ENCODE assay signal across 26 cellular contexts in the genomic region with DNA sequence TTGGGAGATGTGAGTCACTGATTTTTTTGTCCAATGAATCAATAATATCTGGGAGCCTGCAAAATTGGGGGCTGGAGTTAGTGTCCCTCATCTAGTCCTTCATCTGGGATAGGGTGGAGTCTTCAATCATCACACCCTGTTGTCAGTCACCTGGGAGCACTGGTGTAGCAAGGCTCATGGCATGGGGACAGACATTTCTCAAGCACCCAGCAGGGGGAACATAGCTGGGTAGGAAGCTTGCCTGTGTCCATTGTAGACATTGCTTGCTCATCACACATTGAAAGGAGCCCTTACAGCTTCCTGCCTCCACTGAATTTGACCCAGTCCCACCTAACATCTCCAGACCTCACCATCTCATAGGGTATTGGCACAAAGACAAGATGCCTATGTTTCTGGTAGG.
"Had no signal": no experiment of that assay in that cellular context is flagged by ENCODE, and none has a peak within 500 bp of the region (broad histone marks: within the 10 kb centered on the region; RNA-seq: fewer than 3 reads in every experiment).

No MANE protein-coding gene starts in this region.

- H3K4me3 Mint-ChIP-seq: activated CD4-positive, alpha-beta memory T cell treated with anti-CD3 and anti-CD28 coated beads, Interleukin-2, amount 10 ng/mL, durations not matched to agents 7 days and 5 days; activated CD4-positive, alpha-beta T cell treated with anti-CD3 and anti-CD28 coated beads, Interleukin-2, amount 10 ng/mL, durations not matched to agents 7 days and 5 days; activated naive CD8-positive, alpha-beta T cell; mesothelial cell of epicardium; naive thymus-derived CD4-positive, alpha-beta T cell; stimulated activated naive B cell treated with anti-CD40 and anti-IgM and Interleukin-4, amounts not matched to agents 10 μg/mL and 1 μg/mL and 100 μg/mL, for 72 hours had no signal

- H3K27ac ChIP-seq: gastroesophageal sphincter, ovary, right lobe of liver, stomach, thyroid gland had no signal

- H3K9me3 Mint-ChIP-seq: activated CD4-positive, alpha-beta memory T cell treated with anti-CD3 and anti-CD28 coated beads, Interleukin-2, amount 10 ng/mL, durations not matched to agents 7 days and 5 days; activated CD4-positive, alpha-beta T cell treated with anti-CD3 and anti-CD28 coated beads, Interleukin-2, amount 10 ng/mL, durations not matched to agents 7 days and 5 days; activated T-helper 2 cell treated with anti-CD3 and anti-CD28 coated beads, Interferon-gamma antibody, Interleukin-2, Interleukin-4, amounts not matched to agents 10 μg/mL and 5 μg/mL and 100 μg/mL, durations not matched to agents 14 hours and 24 hours and 36 hours; mesothelial cell of epicardium; naive thymus-derived CD4-positive, alpha-beta T cell; stimulated activated naive B cell treated with anti-CD40 and anti-IgM and Interleukin-4, amounts not matched to agents 10 μg/mL and 1 μg/mL and 100 μg/mL, for 72 hours had no signal

- H3K36me3 ChIP-seq: gastroesophageal sphincter, ovary had no signal

- H3K4me1 Mint-ChIP-seq: activated CD4-positive, alpha-beta memory T cell treated with anti-CD3 and anti-CD28 coated beads, Interleukin-2, amount 10 ng/mL, durations not matched to agents 7 days and 5 days; activated CD4-positive, alpha-beta T cell treated with anti-CD3 and anti-CD28 coated beads, Interleukin-2, amount 10 ng/mL, durations not matched to agents 7 days and 5 days had no signal

- ATAC-seq: gastroesophageal sphincter; left cardiac atrium; naive thymus-derived CD4-positive, alpha-beta T cell; stimulated activated naive B cell treated with anti-CD40 and anti-IgM and Interleukin-4, amounts not matched to agents 10 μg/mL and 1 μg/mL and 100 μg/mL, for 72 hours had no signal

- H3K9me3 ChIP-seq: gastroesophageal sphincter, ovary, right lobe of liver, stomach, thyroid gland had no signal

- H3K4me1 ChIP-seq: gastroesophageal sphincter, right lobe of liver, stomach, thyroid gland had no signal

- H3K4me3 ChIP-seq: gastroesophageal sphincter, ovary, right lobe of liver, stomach, thyroid gland had no signal

- DNase-seq: activated CD4-positive, alpha-beta memory T cell treated with anti-CD3 and anti-CD28 coated beads, Interleukin-2, amount 10 ng/mL, durations not matched to agents 7 days and 5 days; activated CD4-positive, alpha-beta T cell treated with anti-CD3 and anti-CD28 coated beads for 1 hour; activated CD4-positive, alpha-beta T cell treated with anti-CD3 and anti-CD28 coated beads, Interleukin-2, amount 10 ng/mL, durations not matched to agents 7 days and 5 days; activated CD8-positive, alpha-beta memory T cell treated with anti-CD3 and anti-CD28 coated beads, Interleukin-2, amount 50 U/mL, for 48 hours; activated T-cell treated with anti-CD3 and anti-CD28 coated beads, Interleukin-2, amount 50 U/mL, for 48 hours; anterior cingulate cortex; dermis blood vessel endothelial cell; effector CD8-positive, alpha-beta T cell; erythroblast; hippocampal formation; left cardiac atrium; naive thymus-derived CD4-positive, alpha-beta T cell; ovary; right lobe of liver; stimulated activated CD4-positive, alpha-beta T cell treated with anti-CD3 and anti-CD28 coated beads, Interleukin-12 subunit alpha, Interleukin-12 subunit beta, amount 100 ng/mL, for 4 hours; stimulated activated CD4-positive, alpha-beta T cell treated with anti-CD3 and anti-CD28 coated beads, Interleukin-4, amount 100 ng/mL, for 1 hour; stimulated activated CD8-positive, alpha-beta memory T cell treated with anti-CD3 and anti-CD28 coated beads, Interleukin-4, amount 100 ng/mL, for 48 hours; stimulated activated naive B cell treated with anti-CD40 and anti-IgM and Interleukin-4, amounts not matched to agents 10 μg/mL and 1 μg/mL and 100 μg/mL, for 72 hours; stomach; T-helper 2 cell; thyroid gland had no signal

- H3K27ac Mint-ChIP-seq: activated CD4-positive, alpha-beta memory T cell treated with anti-CD3 and anti-CD28 coated beads, Interleukin-2, amount 10 ng/mL, durations not matched to agents 7 days and 5 days; activated CD4-positive, alpha-beta T cell treated with anti-CD3 and anti-CD28 coated beads, Interleukin-2, amount 10 ng/mL, durations not matched to agents 7 days and 5 days; activated naive CD8-positive, alpha-beta T cell; activated T-helper 2 cell treated with anti-CD3 and anti-CD28 coated beads, Interferon-gamma antibody, Interleukin-2, Interleukin-4, amounts not matched to agents 10 μg/mL and 5 μg/mL and 100 μg/mL, durations not matched to agents 14 hours and 24 hours and 36 hours; mesothelial cell of epicardium; naive thymus-derived CD4-positive, alpha-beta T cell; progenitor cell of endocrine pancreas; stimulated activated naive B cell treated with anti-CD40 and anti-IgM and Interleukin-4, amounts not matched to agents 10 μg/mL and 1 μg/mL and 100 μg/mL, for 72 hours had no signal

- H3K27me3 ChIP-seq: gastroesophageal sphincter, ovary, right lobe of liver, stomach, thyroid gland had no signal

- H3K36me3 Mint-ChIP-seq: mesothelial cell of epicardium had no signal
